In the genomic region with DNA sequence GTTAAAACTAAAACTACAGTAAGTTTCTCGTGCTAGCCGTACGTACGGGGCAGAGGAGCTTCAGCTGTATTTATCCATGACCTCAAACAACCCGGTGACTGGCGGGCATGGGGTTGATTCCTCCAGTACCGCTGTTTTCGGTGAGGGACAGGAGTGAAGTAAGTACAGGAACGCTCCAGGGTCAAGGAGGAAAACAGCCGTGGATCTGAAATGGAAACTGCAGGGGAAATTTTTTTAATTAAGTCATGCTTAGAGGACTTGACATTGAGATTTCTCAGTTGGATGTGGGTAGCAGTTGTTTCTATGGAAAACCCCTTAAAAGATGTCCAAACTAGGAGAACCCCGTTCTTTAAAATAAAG, we compare ENCODE assay signal across 8 cellular contexts. TPM values are rescaled to one million over a fixed set of nuclear protein-coding genes. Genes with fewer than 3 reads are reported as not detected.
DNase-seq lines count a peak whose midpoint lies in the region; ATAC-seq and TF ChIP-seq lines count a peak whose summit lies in the region.

No MANE protein-coding gene starts in this region.

- H3K27ac Mint-ChIP-seq in activated naive CD8-positive, alpha-beta T cell treated with anti-CD3 and anti-CD28 coated beads, Interleukin-2, amount 50 U/mL, for 24 hours, result peak overlapping the region; percentile 87
- peak overlapping the region; percentile 77 to 91 for H3K27ac Mint-ChIP-seq in stimulated activated naive CD8-positive, alpha-beta T cell treated with anti-CD3 and anti-CD28 coated beads, Interleukin-15, amount 100 ng/mL, for 72 hours

- H3K27ac ChIP-seq in HL-60 (replicated peaks), result peak overlapping the region; percentile 65

- H3K4me3 ChIP-seq in BJ (ENCODE audit: low read depth, low read length), result peak overlapping the region; percentile 93
- peak overlapping the region; percentile 72 for H3K4me3 ChIP-seq in HL-60 (replicated peaks; ENCODE audit: insufficient read depth, low read length)

- H3K4me1 Mint-ChIP-seq in activated naive CD8-positive, alpha-beta T cell treated with anti-CD3 and anti-CD28 coated beads, Interleukin-2, amount 50 U/mL, for 24 hours, result peaks cover 70% of the 10 kb centered on the region
- H3K4me1 Mint-ChIP-seq in stimulated activated naive CD8-positive, alpha-beta T cell treated with anti-CD3 and anti-CD28 coated beads, Interleukin-15, amount 100 ng/mL, for 72 hours, result peaks cover 67% of the 10 kb centered on the region

- 0 out of 2 replicates have a peak, but pooled peaks cover 2% of the 10 kb centered on the region for H3K36me3 ChIP-seq in BJ (ENCODE audit: control insufficient read depth, insufficient read depth, low read length)

- no peaks in the 10 kb centered on the region for H3K9me3 Mint-ChIP-seq in activated naive CD8-positive, alpha-beta T cell treated with anti-CD3 and anti-CD28 coated beads, Interleukin-2, amount 50 U/mL, for 24 hours
- H3K9me3 Mint-ChIP-seq in stimulated activated naive CD8-positive, alpha-beta T cell treated with anti-CD3 and anti-CD28 coated beads, Interleukin-15, amount 100 ng/mL, for 72 hours, result peaks cover 0 to 7% of the 10 kb centered on the region in 2 donors

- peaks cover 26% of the 10 kb centered on the region for H3K36me3 Mint-ChIP-seq in activated naive CD8-positive, alpha-beta T cell treated with anti-CD3 and anti-CD28 coated beads, Interleukin-2, amount 50 U/mL, for 24 hours (ENCODE audit: low read depth)

- no peaks in the 10 kb centered on the region for H3K27me3 Mint-ChIP-seq in activated naive CD8-positive, alpha-beta T cell treated with anti-CD3 and anti-CD28 coated beads, Interleukin-2, amount 50 U/mL, for 24 hours
- H3K27me3 Mint-ChIP-seq in stimulated activated naive CD8-positive, alpha-beta T cell treated with anti-CD3 and anti-CD28 coated beads, Interleukin-15, amount 100 ng/mL, for 72 hours, result no peaks in the 10 kb centered on the region

- no peak for DNase-seq in BJ (ENCODE audit: low read depth)
- DNase-seq in HL-60 (ENCODE audit: low read depth in 1 of 2, low spot score in 1 of 2), result peak in 1 of 2 experiments; percentile 36
- peak; percentile 29 for DNase-seq in activated naive CD8-positive, alpha-beta T cell treated with anti-CD3 and anti-CD28 coated beads, Interleukin-2, amount 50 U/mL, for 24 hours
- DNase-seq in iris pigment epithelial cell (ENCODE audit: low read depth), result peak; percentile 42
- peak; percentile 9 to 37 for DNase-seq in stimulated activated naive CD8-positive, alpha-beta T cell treated with anti-CD3 and anti-CD28 coated beads, Interleukin-15, amount 100 ng/mL, for 72 hours

- peak overlapping the region; percentile 89 for H3K4me3 Mint-ChIP-seq in activated naive CD8-positive, alpha-beta T cell treated with anti-CD3 and anti-CD28 coated beads, Interleukin-2, amount 50 U/mL, for 24 hours
- H3K4me3 Mint-ChIP-seq in stimulated activated naive CD8-positive, alpha-beta T cell treated with anti-CD3 and anti-CD28 coated beads, Interleukin-15, amount 100 ng/mL, for 72 hours, result peak overlapping the region; percentile 80 to 84

- TF ChIP-seq CTCF in BJ (IDR thresholded peaks at IDR 0.05; ENCODE audit: insufficient read depth, low read depth, low read length) (no peak), HL-60 (IDR thresholded peaks at IDR 0.05; ENCODE audit: insufficient read depth, low read length) (no peak)

- ATAC-seq in activated naive CD8-positive, alpha-beta T cell treated with anti-CD3 and anti-CD28 coated beads, Interleukin-2, amount 50 U/mL, for 24 hours, result peak; percentile 11
- peak; percentile 33 for ATAC-seq in stimulated activated naive CD8-positive, alpha-beta T cell treated with anti-CD3 and anti-CD28 coated beads, Interleukin-15, amount 100 ng/mL, for 72 hours
- ATAC-seq in HG02938 (IDR thresholded peaks at IDR 0.05; ENCODE audit: unreplicated experiment) (no peak), HG03571 (IDR thresholded peaks at IDR 0.05; ENCODE audit: unreplicated experiment) (no peak), GM21515 (IDR thresholded peaks at IDR 0.05; ENCODE audit: unreplicated experiment) (no peak)

- POLR2A ChIA-PET in BJ (lab: Charles Lee), result no interaction called here

- H3K27me3 ChIP-seq in BJ (ENCODE audit: control insufficient read depth, insufficient read depth, low read length) (no peaks in the 10 kb centered on the region), HL-60 (ENCODE audit: insufficient read depth, poor library complexity, severe bottlenecking) (no peaks in the 10 kb centered on the region)

- CTCF ChIA-PET in BJ (lab: Yijun Ruan, JAX), result interaction anchor here (0.7 kb wide), 1 partner anchor 10 kb away, joined by 3 read pairs; no protein-coding TSS in a partner anchor

RNA-seq across cellular contexts. Expression of gene RAB12, which starts 1.2 kb away (rescaled TPM):
- 8.8 and 25.6 TPM in 2 replicates for polyA plus RNA-seq in BJ (2011; rRNA removed)
- polyA minus RNA-seq in BJ (2011; rRNA and poly(A)+ RNA removed), result 9.2 and 16.6 TPM in 2 replicates

Comparison
In these comparisons a context has a peak if more than half of its experiments do, and no peak if none do; other contexts are left out.
1. ATAC-seq: peak in activated naive CD8-positive, alpha-beta T cell treated with anti-CD3 and anti-CD28 coated beads, Interleukin-2, amount 50 U/mL, for 24 hours (single experiment) and stimulated activated naive CD8-positive, alpha-beta T cell treated with anti-CD3 and anti-CD28 coated beads, Interleukin-15, amount 100 ng/mL, for 72 hours (single experiment); none in HG02938 (single experiment), HG03571 (single experiment) and GM21515 (single experiment).